ENCODE assay signal across 10 cellular contexts in the genomic region with DNA sequence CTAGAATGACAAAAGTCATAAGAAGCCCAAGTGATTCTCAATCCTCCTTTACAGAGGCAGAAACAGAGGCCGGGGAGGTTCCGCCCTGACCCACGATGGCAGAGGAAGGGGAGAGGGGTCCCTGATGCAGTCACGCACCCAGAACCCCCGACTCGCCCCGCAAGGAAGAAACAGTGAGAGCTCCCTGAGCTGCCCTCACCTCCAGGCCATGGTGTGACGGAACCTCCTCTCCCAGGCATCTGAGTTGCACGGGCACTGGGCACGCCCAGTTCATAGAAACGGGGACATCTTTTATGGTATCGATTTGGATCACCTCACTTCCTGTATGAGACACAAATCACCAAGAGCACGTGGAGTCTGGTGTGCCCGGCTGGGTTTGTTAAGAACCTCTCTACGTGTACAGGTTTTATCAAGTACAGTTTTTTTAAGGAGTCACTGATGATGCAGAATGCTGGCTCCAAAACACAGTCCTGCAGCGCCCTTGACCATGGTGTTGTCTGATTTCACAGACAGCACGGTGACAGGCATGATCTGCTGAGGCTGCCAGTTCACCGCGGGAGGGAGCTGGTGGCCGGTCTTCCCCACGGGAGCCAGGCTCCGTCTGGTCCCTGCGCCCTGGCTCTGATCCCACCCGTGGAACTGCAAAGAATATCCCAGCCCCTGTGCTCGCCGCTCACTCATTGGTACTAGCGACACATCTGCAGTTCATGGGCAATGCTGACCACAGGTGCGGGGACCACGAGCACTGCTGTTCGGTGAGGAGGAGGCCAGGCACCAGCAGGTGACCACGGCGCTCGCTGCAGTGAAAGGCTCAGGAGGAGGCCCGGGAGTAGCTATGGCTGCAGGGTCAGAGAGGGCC. TPM values are rescaled to one million over a fixed set of nuclear protein-coding genes. Genes with fewer than 3 reads are reported as not detected.
DNase-seq lines count a peak whose midpoint lies in the region; ATAC-seq and TF ChIP-seq lines count a peak whose summit lies in the region.
"Had no signal": no experiment of that assay in that cellular context is flagged by ENCODE, and none has a peak within 500 bp of the region (broad histone marks: within the 10 kb centered on the region; RNA-seq: fewer than 3 reads in every experiment).

No MANE protein-coding gene starts in this region.

- ATAC-seq in lower lobe of right lung (peak; percentile 9 to 12), thoracic aorta (ENCODE audit: insufficient number of reproducible peaks, low FRiP score, low read depth) (peak; percentile 20), T-helper 17 cell (no peak)

- peaks cover 4% of the 10 kb centered on the region for H3K9me3 Mint-ChIP-seq in Calu3 (ENCODE audit: low read depth, unreplicated experiment)
- H3K9me3 Mint-ChIP-seq: stimulated activated naive CD8-positive, alpha-beta T cell treated with anti-CD3 and anti-CD28 coated beads, Interleukin-15, Interleukin-2, amounts not matched to agents 100 ng/mL and 50 ng/mL, for 24 hours had no signal

- intact Hi-C loops in colonic mucosa (cut with DNase I), result no loop called here
- intact Hi-C loops in lower lobe of right lung (cut with DNase I), result no loop called here
- intact Hi-C loops in Calu3 (cut with micrococcal nuclease; ENCODE audit: unreplicated experiment), result no loop called here

- H3K27me3 Mint-ChIP-seq in Calu3 (ENCODE audit: unreplicated experiment) (no peaks in the 10 kb centered on the region), T-helper 17 cell (no peaks in the 10 kb centered on the region)
- H3K27me3 Mint-ChIP-seq: stimulated activated naive CD8-positive, alpha-beta T cell treated with anti-CD3 and anti-CD28 coated beads, Interleukin-15, Interleukin-2, amounts not matched to agents 100 ng/mL and 50 ng/mL, for 24 hours had no signal

- H3K9me3 ChIP-seq in colonic mucosa (no peaks in the 10 kb centered on the region), lower lobe of right lung (no peaks in the 10 kb centered on the region), thoracic aorta (no peaks in the 10 kb centered on the region), T-helper 17 cell (ENCODE audit: control insufficient read depth, low read length, poor library complexity, severe bottlenecking) (no peaks in the 10 kb centered on the region)
- H3K9me3 ChIP-seq: right lobe of liver had no signal

- no peak overlapping the region for H3K4me3 Mint-ChIP-seq in Calu3 (ENCODE audit: low read depth, unreplicated experiment)
- H3K4me3 Mint-ChIP-seq in T-helper 17 cell, result no peak overlapping the region
- H3K4me3 Mint-ChIP-seq: stimulated activated naive CD8-positive, alpha-beta T cell treated with anti-CD3 and anti-CD28 coated beads, Interleukin-15, Interleukin-2, amounts not matched to agents 100 ng/mL and 50 ng/mL, for 24 hours had no signal

- H3K27me3 ChIP-seq in colonic mucosa, result no peaks in the 10 kb centered on the region
- H3K27me3 ChIP-seq in lower lobe of right lung (ENCODE audit: low read depth), result no peaks in the 10 kb centered on the region
- no peaks in the 10 kb centered on the region for H3K27me3 ChIP-seq in thoracic aorta (replicated peaks; ENCODE audit: insufficient read depth)
- H3K27me3 ChIP-seq: right lobe of liver had no signal

- CTCF ChIA-PET in Calu3 (lab: Charles Lee), result no interaction called here

- H3K4me1 ChIP-seq in colonic mucosa (peaks cover 4% of the 10 kb centered on the region), lower lobe of right lung (peaks cover 28% of the 10 kb centered on the region), thoracic aorta (ENCODE audit: control insufficient read depth in 1 of 2, low read depth in 2 of 2) (peaks cover 24 to 54% of the 10 kb centered on the region in 2 donors)
- H3K4me1 ChIP-seq: right lobe of liver had no signal

- H3K27ac Mint-ChIP-seq in Calu3 (ENCODE audit: unreplicated experiment), result no peak overlapping the region
- no peak overlapping the region for H3K27ac Mint-ChIP-seq in T-helper 17 cell
- H3K27ac Mint-ChIP-seq: stimulated activated naive CD8-positive, alpha-beta T cell treated with anti-CD3 and anti-CD28 coated beads, Interleukin-15, Interleukin-2, amounts not matched to agents 100 ng/mL and 50 ng/mL, for 24 hours had no signal

- TF ChIP-seq CTCF in colonic mucosa (IDR thresholded peaks at IDR 0.05), result no peak
- no peak for TF ChIP-seq CTCF in lower lobe of right lung (IDR thresholded peaks at IDR 0.05)
- no peak for TF ChIP-seq CTCF in thoracic aorta (IDR thresholded peaks at IDR 0.05)
- TF ChIP-seq CTCF in Calu3 (IDR thresholded peaks at IDR 0.05; ENCODE audit: unreplicated experiment), result no peak

- no peaks in the 10 kb centered on the region for H3K4me1 Mint-ChIP-seq in Calu3 (ENCODE audit: low read depth, unreplicated experiment)
- H3K4me1 Mint-ChIP-seq in T-helper 17 cell, result peaks cover 5% of the 10 kb centered on the region

- H3K36me3 Mint-ChIP-seq in Calu3 (ENCODE audit: insufficient read depth, unreplicated experiment) (peaks cover 4% of the 10 kb centered on the region), T-helper 17 cell (ENCODE audit: low read depth) (no peaks in the 10 kb centered on the region)

- H3K36me3 ChIP-seq in colonic mucosa (no peaks in the 10 kb centered on the region), lower lobe of right lung (no peaks in the 10 kb centered on the region), thoracic aorta (no peaks in the 10 kb centered on the region)
- H3K36me3 ChIP-seq: right lobe of liver had no signal

- peak overlapping the region; percentile 1 for H3K27ac ChIP-seq in colonic mucosa
- H3K27ac ChIP-seq in lower lobe of right lung, result peak overlapping the region; percentile 61
- peak overlapping the region; percentile 13 to 57 for H3K27ac ChIP-seq in thoracic aorta

- BruUV-seq in Calu3 (replicated peaks; lab: Mats Ljungman, UMichigan), result no TSS peak

- H3K9ac ChIP-seq in colonic mucosa (ENCODE audit: low read depth in 2 of 2, low read length in 2 of 2), result no peak overlapping the region

- peak; percentile 14 for DNase-seq in NCI-H69 (lab: John Stamatoyannopoulos, UW)
- DNase-seq in colonic mucosa, result no peak
- DNase-seq in lower lobe of right lung, result no peak
- DNase-seq in thoracic aorta (ENCODE audit: low spot score), result no peak
- DNase-seq in Calu3, result no peak
- no peak for DNase-seq in COLO668 (lab: John Stamatoyannopoulos, UW; ENCODE audit: unreplicated experiment)
- no peak for DNase-seq in pons (ENCODE audit: low spot score)
- no peak for DNase-seq in T-helper 17 cell

- H3K4me3 ChIP-seq in colonic mucosa (no peak overlapping the region), lower lobe of right lung (no peak overlapping the region), thoracic aorta (peak overlapping the region; percentile 55)
- H3K4me3 ChIP-seq: right lobe of liver had no signal

RNA-seq across cellular contexts. Expression of gene PXDN, which starts 35.6 kb away (rescaled TPM):
- total RNA-seq in colonic mucosa (10 to 100 TPM in 1 of 2 donors, 1 to 10 TPM in 1; 9.5 to 20.0 TPM), lower lobe of right lung (36.3 TPM), thoracic aorta (100 to 1,000 TPM in 1 of 2 donors, 10 to 100 TPM in 1; 97.5 to 114 TPM), Calu3 (2022) (not detected in 2 replicates), T-helper 17 cell (not detected)

Comparison
In these comparisons a context has a peak if more than half of its experiments do, and no peak if none do; other contexts are left out.
1. H3K27ac ChIP-seq: peak in every context shown above with its lines; median percentile 61 in lower lobe of right lung; 35 in thoracic aorta; 1 in colonic mucosa.